21 cellular contexts compared by ENCODE assay signal in genomic region chr3:27317096-27317495, GRCh38. TPM values are rescaled to one million over a fixed set of nuclear protein-coding genes. Genes with fewer than 3 reads are reported as not detected.
DNase-seq lines count a peak whose midpoint lies in the region; ATAC-seq and TF ChIP-seq lines count a peak whose summit lies in the region.
"Had no signal": no experiment of that assay in that cellular context is flagged by ENCODE, and none has a peak within 500 bp of the region (broad histone marks: within the 10 kb centered on the region; RNA-seq: fewer than 3 reads in every experiment).

No MANE protein-coding gene starts in this region.

- no peaks in the 10 kb centered on the region for H3K4me1 Mint-ChIP-seq in activated naive CD4-positive, alpha-beta T cell treated with anti-CD3 and anti-CD28 coated beads for 36 hours (ENCODE audit: low read depth)
- no peaks in the 10 kb centered on the region for H3K4me1 Mint-ChIP-seq in activated CD4-positive, alpha-beta memory T cell treated with anti-CD3 and anti-CD28 coated beads for 36 hours (ENCODE audit: low read depth)
- H3K4me1 Mint-ChIP-seq: CD4-positive, alpha-beta memory T cell had no signal

- H3K4me3 ChIP-seq in left ventricle myocardium inferior (no peak overlapping the region), psoas muscle (no peak overlapping the region)
- H3K4me3 ChIP-seq: BLaER1 had no signal

- DNase-seq in left ventricle myocardium inferior (no peak), left ventricle myocardium superior (no peak), left kidney (ENCODE audit: low read depth, low spot score) (peak; percentile 39), psoas muscle (no peak), SIG-M5 (lab: John Stamatoyannopoulos, UW) (no peak), erythroblast (lab: John Stamatoyannopoulos, UW) (no peak)
- DNase-seq in activated naive CD4-positive, alpha-beta T cell treated with anti-CD3 and anti-CD28 coated beads for 36 hours, result no peak
- no peak for DNase-seq in activated CD4-positive, alpha-beta memory T cell treated with anti-CD3 and anti-CD28 coated beads for 36 hours
- DNase-seq: 8988T; Calu3; CD4-positive, alpha-beta memory T cell; DMS79; KBM-7; NCI-H1105 treated with DMSO at 0.1 percent for 48 hours; NCI-H1694 treated with DMSO at 0.1 percent for 48 hours; NCI-H2107; NCI-H2227 treated with DMSO at 0.1 percent for 48 hours; NCI-H510A treated with DMSO at 0.1 percent for 48 hours; NCI-H774; Right ventricle myocardium superior had no signal

- H3K9me3 ChIP-seq in left ventricle myocardium inferior (replicated peaks) (no peaks in the 10 kb centered on the region), psoas muscle (no peaks in the 10 kb centered on the region)
- H3K9me3 ChIP-seq: BLaER1 had no signal

- intact Hi-C loops in left ventricle myocardium inferior (cut with micrococcal nuclease), result loop anchor here (10.0 kb wide), 1 partner anchor 368 kb away; no protein-coding TSS in a partner anchor
- intact Hi-C loops in left ventricle myocardium superior (cut with micrococcal nuclease), result no loop called here
- intact Hi-C loops in psoas muscle (cut with DNase I), result no loop called here
- intact Hi-C loops in activated naive CD4-positive, alpha-beta T cell treated with anti-CD3 and anti-CD28 coated beads for 36 hours (cut with micrococcal nuclease), result loop anchor here (10.0 kb wide), 1 partner anchor 182 kb away; no protein-coding TSS in a partner anchor
- intact Hi-C loops in activated CD4-positive, alpha-beta memory T cell treated with anti-CD3 and anti-CD28 coated beads for 36 hours (cut with micrococcal nuclease), result no loop called here

- CTCF ChIA-PET in activated naive CD4-positive, alpha-beta T cell treated with anti-CD3 and anti-CD28 coated beads for 36 hours (lab: Charles Lee), result no interaction called here
- CTCF ChIA-PET in activated CD4-positive, alpha-beta memory T cell treated with anti-CD3 and anti-CD28 coated beads for 36 hours (lab: Charles Lee), result no interaction called here

- ATAC-seq in left ventricle myocardium superior (no peak), psoas muscle (peak in 1 of 4 donors; percentile 29)

- 33 to 59% (median 56%) methylated on average over 1 of the region's 1 CpG for WGBS in psoas muscle, 3 donors

- no peak overlapping the region for H3K4me3 Mint-ChIP-seq in activated naive CD4-positive, alpha-beta T cell treated with anti-CD3 and anti-CD28 coated beads for 36 hours
- H3K4me3 Mint-ChIP-seq in activated CD4-positive, alpha-beta memory T cell treated with anti-CD3 and anti-CD28 coated beads for 36 hours, result no peak overlapping the region
- H3K4me3 Mint-ChIP-seq: CD4-positive, alpha-beta memory T cell had no signal

- TF ChIP-seq CTCF in left ventricle myocardium inferior (IDR thresholded peaks at IDR 0.05; ENCODE audit: borderline replicate concordance), result no peak
- no peak for TF ChIP-seq CTCF in psoas muscle (IDR thresholded peaks at IDR 0.05)

- no peaks in the 10 kb centered on the region for H3K36me3 Mint-ChIP-seq in activated naive CD4-positive, alpha-beta T cell treated with anti-CD3 and anti-CD28 coated beads for 36 hours (ENCODE audit: low read depth)
- H3K36me3 Mint-ChIP-seq in activated CD4-positive, alpha-beta memory T cell treated with anti-CD3 and anti-CD28 coated beads for 36 hours, result no peaks in the 10 kb centered on the region
- H3K36me3 Mint-ChIP-seq: CD4-positive, alpha-beta memory T cell had no signal

- peaks cover 3% of the 10 kb centered on the region for H3K36me3 ChIP-seq in left ventricle myocardium inferior
- H3K36me3 ChIP-seq in psoas muscle (ENCODE audit: insufficient read depth in 1 of 2, low read depth in 1 of 2), result peaks cover 0 to 2% of the 10 kb centered on the region in 2 donors
- H3K36me3 ChIP-seq: BLaER1 had no signal

- H3K27ac ChIP-seq in left ventricle myocardium inferior (replicated peaks) (peak overlapping the region; percentile 13), psoas muscle (peak overlapping the region; percentile 34)
- H3K27ac ChIP-seq: BLaER1 had no signal

- H3K9me3 Mint-ChIP-seq in activated naive CD4-positive, alpha-beta T cell treated with anti-CD3 and anti-CD28 coated beads for 36 hours, result no peaks in the 10 kb centered on the region
- no peaks in the 10 kb centered on the region for H3K9me3 Mint-ChIP-seq in activated CD4-positive, alpha-beta memory T cell treated with anti-CD3 and anti-CD28 coated beads for 36 hours
- H3K9me3 Mint-ChIP-seq: CD4-positive, alpha-beta memory T cell had no signal

- H3K4me1 ChIP-seq in left ventricle myocardium inferior (peaks cover 24% of the 10 kb centered on the region), psoas muscle (peaks cover 25% of the 10 kb centered on the region)
- H3K4me1 ChIP-seq: BLaER1 had no signal

- TF ChIP-seq POLR2A in erythroblast (IDR thresholded peaks at IDR 0.05; ENCODE audit: low read length), result no peak

- POLR2A ChIA-PET in activated CD4-positive, alpha-beta memory T cell treated with anti-CD3 and anti-CD28 coated beads for 36 hours (lab: Charles Lee), result no interaction called here

- no peak overlapping the region for H3K27ac Mint-ChIP-seq in activated naive CD4-positive, alpha-beta T cell treated with anti-CD3 and anti-CD28 coated beads for 36 hours
- no peak overlapping the region for H3K27ac Mint-ChIP-seq in activated CD4-positive, alpha-beta memory T cell treated with anti-CD3 and anti-CD28 coated beads for 36 hours
- H3K27ac Mint-ChIP-seq: CD4-positive, alpha-beta memory T cell had no signal

- no peaks in the 10 kb centered on the region for H3K27me3 ChIP-seq in left ventricle myocardium inferior (ENCODE audit: low read depth)
- H3K27me3 ChIP-seq in psoas muscle (ENCODE audit: insufficient read depth in 3 of 3, low read length in 2 of 3), result no peaks in the 10 kb centered on the region
- H3K27me3 ChIP-seq: BLaER1 had no signal

- no peaks in the 10 kb centered on the region for H3K27me3 Mint-ChIP-seq in activated naive CD4-positive, alpha-beta T cell treated with anti-CD3 and anti-CD28 coated beads for 36 hours (ENCODE audit: low read depth)
- H3K27me3 Mint-ChIP-seq in activated CD4-positive, alpha-beta memory T cell treated with anti-CD3 and anti-CD28 coated beads for 36 hours, result no peaks in the 10 kb centered on the region
- H3K27me3 Mint-ChIP-seq: CD4-positive, alpha-beta memory T cell had no signal

RNA-seq across cellular contexts. Expression of gene NEK10, which starts 52.1 kb away (rescaled TPM):
- 11.5 TPM for total RNA-seq in left ventricle myocardium inferior
- total RNA-seq in left ventricle myocardium superior, result 16.9 TPM
- total RNA-seq in psoas muscle, result 10 to 100 TPM in 1 of 4 donors, 1 to 10 TPM in 3; 5.0 to 16.6 (median 6.4) TPM
- 1 to 10 TPM in 2 of 3 donors, under 1 TPM in 1; 0.44 to 4.1 (median 1.3) TPM for polyA plus RNA-seq in psoas muscle
- under 1 TPM; 0.07 to 0.26 TPM for total RNA-seq in activated naive CD4-positive, alpha-beta T cell treated with anti-CD3 and anti-CD28 coated beads for 36 hours
- under 1 TPM; 0.36 to 0.48 TPM for total RNA-seq in activated CD4-positive, alpha-beta memory T cell treated with anti-CD3 and anti-CD28 coated beads for 36 hours

Comparison
In these comparisons a context has a peak if more than half of its experiments do, and no peak if none do; other contexts are left out.
1. intact Hi-C loops: an anchor here in left ventricle myocardium inferior (10.0 kb wide) and activated naive CD4-positive, alpha-beta T cell treated with anti-CD3 and anti-CD28 coated beads for 36 hours (10.0 kb wide); none called in left ventricle myocardium superior, psoas muscle and activated CD4-positive, alpha-beta memory T cell treated with anti-CD3 and anti-CD28 coated beads for 36 hours.